Comparison of ENCODE assay signal across 1 cellular context in genomic region chr17:56913000-56913866, GRCh38.
A peak's percentile ranks its signal among the peaks of the same experiment; 100 is the strongest.
TF ChIP-seq lines count a peak whose summit lies in the region.

No MANE protein-coding gene starts in this region.

TF ChIP-seq in K562, 482 proteins besides CTCF, POLR2A, EP300 and RAD21 (continued from another document):
- TF ChIP-seq, protein P1, sequence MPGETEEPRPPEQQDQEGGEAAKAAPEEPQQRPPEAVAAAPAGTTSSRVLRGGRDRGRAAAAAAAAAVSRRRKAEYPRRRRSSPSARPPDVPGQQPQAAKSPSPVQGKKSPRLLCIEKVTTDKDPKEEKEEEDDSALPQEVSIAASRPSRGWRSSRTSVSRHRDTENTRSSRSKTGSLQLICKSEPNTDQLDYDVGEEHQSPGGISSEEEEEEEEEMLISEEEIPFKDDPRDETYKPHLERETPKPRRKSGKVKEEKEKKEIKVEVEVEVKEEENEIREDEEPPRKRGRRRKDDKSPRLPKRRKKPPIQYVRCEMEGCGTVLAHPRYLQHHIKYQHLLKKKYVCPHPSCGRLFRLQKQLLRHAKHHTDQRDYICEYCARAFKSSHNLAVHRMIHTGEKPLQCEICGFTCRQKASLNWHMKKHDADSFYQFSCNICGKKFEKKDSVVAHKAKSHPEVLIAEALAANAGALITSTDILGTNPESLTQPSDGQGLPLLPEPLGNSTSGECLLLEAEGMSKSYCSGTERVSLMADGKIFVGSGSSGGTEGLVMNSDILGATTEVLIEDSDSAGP (CRISPR knock-in tag; IDR thresholded peaks at IDR 0.05) = no peak
- TF ChIP-seq, protein P2, sequence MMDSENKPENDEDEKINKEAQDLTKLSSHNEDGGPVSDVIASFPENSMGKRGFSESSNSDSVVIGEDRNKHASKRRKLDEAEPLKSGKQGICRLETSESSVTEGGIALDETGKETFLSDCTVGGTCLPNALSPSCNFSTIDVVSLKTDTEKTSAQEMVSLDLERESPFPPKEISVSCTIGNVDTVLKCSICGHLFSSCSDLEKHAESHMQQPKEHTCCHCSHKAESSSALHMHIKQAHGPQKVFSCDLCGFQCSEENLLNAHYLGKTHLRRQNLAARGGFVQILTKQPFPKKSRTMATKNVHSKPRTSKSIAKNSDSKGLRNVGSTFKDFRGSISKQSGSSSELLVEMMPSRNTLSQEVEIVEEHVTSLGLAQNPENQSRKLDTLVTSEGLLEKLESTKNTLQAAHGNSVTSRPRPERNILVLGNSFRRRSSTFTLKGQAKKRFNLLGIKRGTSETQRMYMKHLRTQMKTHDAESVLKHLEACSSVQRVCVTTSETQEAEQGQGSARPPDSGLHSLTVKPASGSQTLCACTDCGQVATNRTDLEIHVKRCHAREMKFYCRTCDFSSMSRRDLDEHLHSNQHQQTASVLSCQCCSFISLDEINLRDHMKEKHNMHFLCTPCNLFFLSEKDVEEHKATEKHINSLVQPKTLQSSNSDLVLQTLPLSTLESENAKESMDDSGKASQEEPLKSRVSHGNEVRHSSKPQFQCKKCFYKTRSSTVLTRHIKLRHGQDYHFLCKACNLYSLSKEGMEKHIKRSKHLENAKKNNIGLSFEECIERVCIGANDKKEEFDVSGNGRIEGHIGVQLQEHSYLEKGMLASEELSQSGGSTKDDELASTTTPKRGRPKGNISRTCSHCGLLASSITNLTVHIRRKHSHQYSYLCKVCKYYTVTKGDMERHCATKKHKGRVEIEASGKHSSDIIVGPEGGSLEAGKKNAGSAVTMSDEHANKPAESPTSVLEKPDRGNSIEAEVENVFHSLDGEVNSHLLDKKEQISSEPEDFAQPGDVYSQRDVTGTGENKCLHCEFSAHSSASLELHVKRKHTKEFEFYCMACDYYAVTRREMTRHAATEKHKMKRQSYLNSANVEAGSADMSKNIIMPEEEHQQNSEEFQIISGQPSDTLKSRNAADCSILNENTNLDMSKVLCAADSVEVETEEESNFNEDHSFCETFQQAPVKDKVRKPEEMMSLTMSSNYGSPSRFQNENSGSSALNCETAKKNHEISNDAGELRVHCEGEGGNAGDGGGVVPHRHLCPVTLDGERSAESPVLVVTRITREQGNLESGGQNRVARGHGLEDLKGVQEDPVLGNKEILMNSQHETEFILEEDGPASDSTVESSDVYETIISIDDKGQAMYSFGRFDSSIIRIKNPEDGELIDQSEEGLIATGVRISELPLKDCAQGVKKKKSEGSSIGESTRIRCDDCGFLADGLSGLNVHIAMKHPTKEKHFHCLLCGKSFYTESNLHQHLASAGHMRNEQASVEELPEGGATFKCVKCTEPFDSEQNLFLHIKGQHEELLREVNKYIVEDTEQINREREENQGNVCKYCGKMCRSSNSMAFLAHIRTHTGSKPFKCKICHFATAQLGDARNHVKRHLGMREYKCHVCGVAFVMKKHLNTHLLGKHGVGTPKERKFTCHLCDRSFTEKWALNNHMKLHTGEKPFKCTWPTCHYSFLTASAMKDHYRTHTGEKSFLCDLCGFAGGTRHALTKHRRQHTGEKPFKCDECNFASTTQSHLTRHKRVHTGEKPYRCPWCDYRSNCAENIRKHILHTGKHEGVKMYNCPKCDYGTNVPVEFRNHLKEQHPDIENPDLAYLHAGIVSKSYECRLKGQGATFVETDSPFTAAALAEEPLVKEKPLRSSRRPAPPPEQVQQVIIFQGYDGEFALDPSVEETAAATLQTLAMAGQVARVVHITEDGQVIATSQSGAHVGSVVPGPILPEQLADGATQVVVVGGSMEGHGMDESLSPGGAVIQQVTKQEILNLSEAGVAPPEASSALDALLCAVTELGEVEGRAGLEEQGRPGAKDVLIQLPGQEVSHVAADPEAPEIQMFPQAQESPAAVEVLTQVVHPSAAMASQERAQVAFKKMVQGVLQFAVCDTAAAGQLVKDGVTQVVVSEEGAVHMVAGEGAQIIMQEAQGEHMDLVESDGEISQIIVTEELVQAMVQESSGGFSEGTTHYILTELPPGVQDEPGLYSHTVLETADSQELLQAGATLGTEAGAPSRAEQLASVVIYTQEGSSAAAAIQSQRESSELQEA (IDR thresholded peaks at IDR 0.05; ENCODE audit: low read depth) = no peak
- TF ChIP-seq IFI16 (CRISPR knock-in tag; IDR thresholded peaks at IDR 0.05) = no peak
- peak; percentile 68 for TF ChIP-seq ZNF431 (CRISPR knock-in tag; IDR thresholded peaks at IDR 0.05)
- no peak for TF ChIP-seq ZFPM2 (CRISPR knock-in tag; IDR thresholded peaks at IDR 0.05)
- no peak for TF ChIP-seq BACH1 (tag; IDR thresholded peaks at IDR 0.05)
- no peak for TF ChIP-seq CREB1 (IDR thresholded peaks at IDR 0.05)
- 0 out of 2 replicates have a peak, but pooled peaks have one; percentile 3 for TF ChIP-seq CREB1 (CRISPR knock-in tag; IDR thresholded peaks at IDR 0.05)
- TF ChIP-seq E2F6 (IDR thresholded peaks at IDR 0.05; ENCODE audit: borderline replicate concordance in 1 of 2, extremely low read depth in 1 of 2, insufficient read depth in 1 of 2, insufficient read length in 1 of 2, low read depth in 1 of 2, low read length in 1 of 2, poor library complexity in 1 of 2, severe bottlenecking in 1 of 2) = peak in 1 of 2 experiments; percentile 34
- TF ChIP-seq PREB (CRISPR knock-in tag; IDR thresholded peaks at IDR 0.05) = no peak
- no peak for TF ChIP-seq ZNF445 (CRISPR knock-in tag; IDR thresholded peaks at IDR 0.05; ENCODE audit: low read depth)
- 0 out of 2 replicates have a peak, but pooled peaks have one; percentile 2 for TF ChIP-seq SRSF1 (IDR thresholded peaks at IDR 0.05; ENCODE audit: low read depth, low read length)
- TF ChIP-seq ELK1 (CRISPR knock-in tag; IDR thresholded peaks at IDR 0.05) = no peak
- no peak for TF ChIP-seq NR4A1 (CRISPR knock-in tag; IDR thresholded peaks at IDR 0.05)
- TF ChIP-seq NR4A1 (tag; IDR thresholded peaks at IDR 0.05) = no peak
- no peak for TF ChIP-seq ZEB2 (IDR thresholded peaks at IDR 0.05)
- TF ChIP-seq NELFE (IDR thresholded peaks at IDR 0.05; ENCODE audit: insufficient read depth, insufficient read length) = no peak
- TF ChIP-seq CBX3 (IDR thresholded peaks at IDR 0.05; ENCODE audit: borderline replicate concordance in 1 of 2, low read length in 2 of 2) = no peak
- no peak for TF ChIP-seq RUNX1 (IDR thresholded peaks at IDR 0.05; ENCODE audit: low read depth)
- no peak for TF ChIP-seq SP1 (CRISPR knock-in tag; IDR thresholded peaks at IDR 0.05)
- no peak for TF ChIP-seq ETV6 (IDR thresholded peaks at IDR 0.05; ENCODE audit: borderline replicate concordance in 1 of 2, low read depth in 2 of 2, low read length in 1 of 2)
- TF ChIP-seq ETV6 (CRISPR knock-in tag; IDR thresholded peaks at IDR 0.05; ENCODE audit: borderline replicate concordance) = peak; percentile 77; the same call in 1 of the 2 replicates
